13 cellular contexts compared by ENCODE assay signal in the genomic region with DNA sequence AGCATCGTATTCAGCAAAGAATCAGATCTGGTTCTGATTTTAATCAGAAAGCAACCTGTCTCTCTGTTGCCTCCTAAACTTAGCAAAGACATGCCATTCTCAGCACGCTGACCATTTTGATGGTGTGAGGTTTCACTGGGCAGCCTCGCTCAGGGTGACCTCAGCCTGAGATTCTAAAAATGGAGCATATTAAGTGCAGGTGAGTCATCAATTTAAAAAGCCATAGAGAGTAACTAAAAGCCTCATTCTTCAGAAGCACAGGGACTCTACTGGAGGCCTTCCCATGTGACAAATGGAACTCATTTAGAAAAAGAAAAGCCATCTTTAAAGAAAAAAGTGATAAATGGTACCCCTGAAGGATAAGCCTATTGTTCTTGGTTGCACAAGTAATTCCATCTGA.
DNase-seq lines count a peak whose midpoint lies in the region; ATAC-seq, FAIRE-seq and TF ChIP-seq lines count a peak whose summit lies in the region.
"Had no signal": no experiment of that assay in that cellular context is flagged by ENCODE, and none has a peak within 500 bp of the region (broad histone marks: within the 10 kb centered on the region; RNA-seq: fewer than 3 reads in every experiment).

No MANE protein-coding gene starts in this region.

- TF ChIP-seq CTCF in MCF 10A (IDR thresholded peaks at IDR 0.05; ENCODE audit: unreplicated experiment) = no peak
- TF ChIP-seq CTCF in breast epithelium (IDR thresholded peaks at IDR 0.05) = no peak
- TF ChIP-seq CTCF in astrocyte (IDR thresholded peaks at IDR 0.05; ENCODE audit: insufficient read depth, low read depth, low read length) = no peak
- no peak for TF ChIP-seq CTCF in glutamatergic neuron (IDR thresholded peaks at IDR 0.05; ENCODE audit: partially characterized antibody, unreplicated experiment)
- TF ChIP-seq CTCF in tibial nerve (IDR thresholded peaks at IDR 0.05) = no peak

- no peaks in the 10 kb centered on the region for H3K9me3 ChIP-seq in breast epithelium
- H3K9me3 ChIP-seq in astrocyte (ENCODE audit: insufficient read depth, low read depth, low read length) = no peaks in the 10 kb centered on the region
- H3K9me3 ChIP-seq in tibial nerve = no peaks in the 10 kb centered on the region

- CTCF ChIA-PET in MCF 10A (lab: Yijun Ruan, JAX) = no interaction called here

- 60 to 62% methylated on average over 3 of the region's 3 CpGs for WGBS in tibial nerve, 2 donors

- H4K20me1 ChIP-seq in astrocyte (ENCODE audit: insufficient read depth, low read length) = no peaks in the 10 kb centered on the region

- H3K36me3 ChIP-seq in breast epithelium (no peaks in the 10 kb centered on the region), astrocyte (ENCODE audit: insufficient read depth, low read length) (no peaks in the 10 kb centered on the region), tibial nerve (no peaks in the 10 kb centered on the region)

- H3K4me3 Mint-ChIP-seq in MCF 10A (ENCODE audit: unreplicated experiment) (no peak overlapping the region), astrocyte (ENCODE audit: unreplicated experiment) (no peak overlapping the region), glutamatergic neuron (ENCODE audit: unreplicated experiment) (no peak overlapping the region)
- H3K4me3 Mint-ChIP-seq: nephron progenitor cell had no signal

- POLR2A ChIA-PET in MCF 10A (lab: Yijun Ruan, JAX) = no interaction called here

- DNase-seq in MCF 10A (ENCODE audit: unreplicated experiment) = peak; percentile 47
- DNase-seq in breast epithelium (ENCODE audit: low spot score in 2 of 2) = no peak
- DNase-seq in astrocyte (ENCODE audit: low read depth) = peak; percentile 82
- peak; percentile 18 for DNase-seq in hepatic stellate cell (ENCODE audit: low spot score)
- no peak for DNase-seq in glutamatergic neuron
- no peak for DNase-seq in tibial nerve (ENCODE audit: low spot score in 2 of 2)
- DNase-seq in nucleus accumbens (lab: John Stamatoyannopoulos, UW) = no peak
- DNase-seq: NCI-H524 treated with DMSO at 0.1 percent for 48 hours, nephron progenitor cell had no signal

- no peak for FAIRE-seq in astrocyte (lab: Jason Lieb, UNC)
- FAIRE-seq: A204.1, frontal cortex had no signal

- no peaks in the 10 kb centered on the region for H3K79me2 ChIP-seq in astrocyte (ENCODE audit: insufficient read depth, low read length)

- H3K4me1 ChIP-seq in breast epithelium (no peaks in the 10 kb centered on the region), astrocyte (ENCODE audit: insufficient read depth, low read length) (peaks cover 7% of the 10 kb centered on the region), tibial nerve (no peaks in the 10 kb centered on the region)

- H3K4me2 ChIP-seq in astrocyte (ENCODE audit: low read length) = peak overlapping the region; percentile 50

- ATAC-seq in HG02642 (IDR thresholded peaks at IDR 0.05; ENCODE audit: poor library complexity, unreplicated experiment) = no peak
- ATAC-seq: activated naive CD4-positive, alpha-beta T cell treated with anti-CD3 and anti-CD28 coated beads, Interleukin-2, amount 50 U/mL, for 72 hours had no signal

- H3K4me3 ChIP-seq in breast epithelium = no peak overlapping the region
- no peak overlapping the region for H3K4me3 ChIP-seq in astrocyte (ENCODE audit: insufficient read depth, low read depth, low read length)
- no peak overlapping the region for H3K4me3 ChIP-seq in tibial nerve

- H3K27ac ChIP-seq in breast epithelium = no peak overlapping the region
- no peak overlapping the region for H3K27ac ChIP-seq in astrocyte (ENCODE audit: low read depth, low read length)
- no peak overlapping the region for H3K27ac ChIP-seq in tibial nerve

- peaks cover 8% of the 10 kb centered on the region for H3K4me1 Mint-ChIP-seq in MCF 10A (ENCODE audit: insufficient read depth, unreplicated experiment)
- peaks cover 12% of the 10 kb centered on the region for H3K4me1 Mint-ChIP-seq in astrocyte (ENCODE audit: low read depth, unreplicated experiment)
- no peaks in the 10 kb centered on the region for H3K4me1 Mint-ChIP-seq in glutamatergic neuron (ENCODE audit: low read depth, unreplicated experiment)
- H3K4me1 Mint-ChIP-seq: nephron progenitor cell had no signal

- no peaks in the 10 kb centered on the region for H3K27me3 ChIP-seq in breast epithelium
- H3K27me3 ChIP-seq in astrocyte (ENCODE audit: insufficient read depth, low read length) = no peaks in the 10 kb centered on the region
- no peaks in the 10 kb centered on the region for H3K27me3 ChIP-seq in tibial nerve

- H3K27me3 Mint-ChIP-seq in MCF 10A (ENCODE audit: insufficient read depth, unreplicated experiment) = peaks cover 12% of the 10 kb centered on the region
- H3K27me3 Mint-ChIP-seq in astrocyte (ENCODE audit: low read depth, unreplicated experiment) = no peaks in the 10 kb centered on the region
- no peaks in the 10 kb centered on the region for H3K27me3 Mint-ChIP-seq in glutamatergic neuron (ENCODE audit: unreplicated experiment)

- H3K27ac Mint-ChIP-seq in MCF 10A (ENCODE audit: low read depth, unreplicated experiment) (no peak overlapping the region), astrocyte (ENCODE audit: unreplicated experiment) (no peak overlapping the region), glutamatergic neuron (ENCODE audit: unreplicated experiment) (no peak overlapping the region)
- H3K27ac Mint-ChIP-seq: activated naive CD4-positive, alpha-beta T cell treated with anti-CD3 and anti-CD28 coated beads, Interleukin-2, amount 50 U/mL, for 72 hours; nephron progenitor cell had no signal

- no peak overlapping the region for H2AFZ ChIP-seq in astrocyte (ENCODE audit: low read depth, low read length)

- TF ChIP-seq POLR2A in breast epithelium (IDR thresholded peaks at IDR 0.05) (no peak), tibial nerve (IDR thresholded peaks at IDR 0.05) (no peak)

- no TSS peak for BruUV-seq in MCF 10A (replicated peaks; lab: Mats Ljungman, UMichigan)

- no peak for TF ChIP-seq EP300 in tibial nerve (IDR thresholded peaks at IDR 0.05)

- no peak overlapping the region for H3K9ac ChIP-seq in astrocyte (ENCODE audit: low read length)

- intact Hi-C loops in MCF 10A (cut with micrococcal nuclease) = no loop called here
- intact Hi-C loops in breast epithelium (cut with DNase I; ENCODE audit: low total_unique reads) = no loop called here

- no peaks in the 10 kb centered on the region for H3K36me3 Mint-ChIP-seq in MCF 10A (ENCODE audit: insufficient read depth, unreplicated experiment)
- H3K36me3 Mint-ChIP-seq in astrocyte (ENCODE audit: low read depth, unreplicated experiment) = no peaks in the 10 kb centered on the region
- no peaks in the 10 kb centered on the region for H3K36me3 Mint-ChIP-seq in glutamatergic neuron (ENCODE audit: unreplicated experiment)
- H3K36me3 Mint-ChIP-seq: activated naive CD4-positive, alpha-beta T cell treated with anti-CD3 and anti-CD28 coated beads, Interleukin-2, amount 50 U/mL, for 72 hours had no signal

- H3K9me3 Mint-ChIP-seq in MCF 10A (ENCODE audit: unreplicated experiment) (no peaks in the 10 kb centered on the region), astrocyte (ENCODE audit: unreplicated experiment) (no peaks in the 10 kb centered on the region), glutamatergic neuron (ENCODE audit: unreplicated experiment) (peaks cover 2% of the 10 kb centered on the region)
- H3K9me3 Mint-ChIP-seq: activated naive CD4-positive, alpha-beta T cell treated with anti-CD3 and anti-CD28 coated beads, Interleukin-2, amount 50 U/mL, for 72 hours; nephron progenitor cell had no signal

Comparison
In these comparisons a context has a peak if more than half of its experiments do, and no peak if none do; other contexts are left out.
1. DNase-seq: peak in MCF 10A (single experiment), astrocyte (single experiment) and hepatic stellate cell (single experiment); none in breast epithelium (0 of 2), glutamatergic neuron (single experiment), tibial nerve (0 of 2) and nucleus accumbens (0 of 56).